In the genomic region with DNA sequence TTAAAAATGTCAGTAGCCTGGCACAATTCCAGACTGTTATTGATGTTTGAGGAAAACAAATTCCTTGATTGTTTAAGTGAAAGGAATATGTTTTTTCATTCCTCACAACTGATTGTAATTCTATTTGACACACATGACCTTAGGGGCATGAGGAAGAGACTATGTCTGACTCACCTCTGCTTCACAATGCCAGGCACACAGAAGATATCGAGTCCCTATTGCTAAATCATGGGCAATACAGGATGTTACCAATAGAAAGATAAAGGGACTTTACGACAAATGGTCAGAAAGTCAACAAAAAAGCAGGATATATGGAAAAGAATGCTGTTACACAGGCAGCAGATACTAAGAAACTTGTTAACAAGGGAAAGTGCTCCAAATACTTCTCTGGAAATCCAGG, we compare ENCODE assay signal across 20 cellular contexts.
"Had no signal": no experiment of that assay in that cellular context is flagged by ENCODE, and none has a peak within 500 bp of the region (broad histone marks: within the 10 kb centered on the region; RNA-seq: fewer than 3 reads in every experiment).

No MANE protein-coding gene starts in this region.

- ATAC-seq: SK-N-SH treated with all-trans-retinoic acid at 6 μM for 48 hours had no signal

- H3K27ac ChIP-seq: HL-60 had no signal

- DNase-seq: IMR-90, Karpas-422, KG1, MM.1S, NCI-H1092 treated with DMSO at 0.1 percent for 48 hours, NCI-H1436, NCI-H187, NCI-H2029, NCI-H2081 treated with DMSO at 0.1 percent for 48 hours, NCI-H2171, NCI-H226, NCI-H446, NCI-H510A, NCI-H524 treated with DMSO at 0.1 percent for 48 hours, NCI-H69, NCI-H774, RPMI8226, SHP77 had no signal
